28 cellular contexts compared by ENCODE assay signal in the genomic region with DNA sequence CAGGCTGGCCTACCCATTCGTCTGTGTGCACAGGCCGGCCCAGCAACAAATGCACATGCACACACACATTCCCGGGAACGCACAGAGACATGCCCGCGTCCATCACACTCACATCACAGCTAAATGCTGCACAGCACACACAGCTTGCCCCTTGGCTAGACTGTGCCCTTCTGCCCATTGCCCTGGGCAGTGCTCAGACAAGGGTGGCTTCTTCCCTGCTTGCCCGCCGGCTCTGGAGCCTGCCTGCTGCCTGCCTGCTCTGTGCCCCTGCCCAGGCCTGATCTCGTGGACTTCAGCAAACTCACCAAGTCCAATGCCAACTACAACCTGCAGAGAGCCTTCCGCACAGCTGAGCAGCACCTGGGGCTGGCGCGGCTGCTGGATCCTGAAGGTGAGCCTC.
"Had no signal": no experiment of that assay in that cellular context is flagged by ENCODE, and none has a peak within 500 bp of the region (broad histone marks: within the 10 kb centered on the region; RNA-seq: fewer than 3 reads in every experiment).

No MANE protein-coding gene starts in this region.

- H3K4me1 Mint-ChIP-seq: activated CD4-positive, alpha-beta T cell treated with anti-CD3 and anti-CD28 coated beads for 36 hours; activated CD4-positive, alpha-beta T cell treated with anti-CD3 and anti-CD28 coated beads, Interleukin-2, amount 10 ng/mL, durations not matched to agents 24 days and 14 days; activated CD8-positive, alpha-beta memory T cell treated with anti-CD3 and anti-CD28 coated beads, Interleukin-2, amount 10 ng/mL, durations not matched to agents 7 days and 5 days; activated naive CD4-positive, alpha-beta T cell treated with anti-CD3 and anti-CD28 coated beads, Interleukin-2, amount 50 U/mL, for 24 hours; activated naive CD8-positive, alpha-beta T cell treated with anti-CD3 and anti-CD28 coated beads for 36 hours; central memory CD8-positive, alpha-beta T cell; endodermal cell had no signal

- H3K36me3 Mint-ChIP-seq: activated CD4-positive, alpha-beta memory T cell treated with anti-CD3 and anti-CD28 coated beads for 36 hours; activated CD8-positive, alpha-beta memory T cell treated with anti-CD3 and anti-CD28 coated beads, Interleukin-2, amount 10 ng/mL, durations not matched to agents 7 days and 5 days had no signal

- ATAC-seq: activated CD4-positive, alpha-beta T cell treated with anti-CD3 and anti-CD28 coated beads for 36 hours; activated CD8-positive, alpha-beta memory T cell treated with anti-CD3 and anti-CD28 coated beads, Interleukin-2, amount 10 ng/mL, durations not matched to agents 7 days and 5 days; activated CD8-positive, alpha-beta T cell treated with anti-CD3 and anti-CD28 coated beads, Interleukin-2, amount 10 ng/mL, durations not matched to agents 7 days and 5 days; esophagus mucosa had no signal

- H3K4me3 Mint-ChIP-seq: activated CD4-positive, alpha-beta memory T cell treated with anti-CD3 and anti-CD28 coated beads for 36 hours; activated CD4-positive, alpha-beta T cell treated with anti-CD3 and anti-CD28 coated beads for 36 hours; activated CD4-positive, alpha-beta T cell treated with anti-CD3 and anti-CD28 coated beads, Interleukin-2, amount 10 ng/mL, durations not matched to agents 24 days and 14 days; activated CD8-positive, alpha-beta memory T cell treated with anti-CD3 and anti-CD28 coated beads, Interleukin-2, amount 10 ng/mL, durations not matched to agents 7 days and 5 days; activated CD8-positive, alpha-beta T cell treated with anti-CD3 and anti-CD28 coated beads, Interleukin-2, amount 10 ng/mL, durations not matched to agents 7 days and 5 days; activated naive CD4-positive, alpha-beta T cell treated with anti-CD3 and anti-CD28 coated beads for 36 hours; activated naive CD4-positive, alpha-beta T cell treated with anti-CD3 and anti-CD28 coated beads, Interleukin-2, amount 50 U/mL, for 24 hours; activated naive CD8-positive, alpha-beta T cell treated with anti-CD3 and anti-CD28 coated beads for 36 hours; activated T-helper 1 cell treated with anti-CD3 and anti-CD28 coated beads, Interleukin-12 subunit alpha, Interleukin-12 subunit beta, Interleukin-2, Interleukin-4 antibody, amounts not matched to agents 30 ng/mL and 10 ng/mL and 1 ng/mL, durations not matched to agents 14 hours and 24 hours and 36 hours; central memory CD8-positive, alpha-beta T cell; dendritic cell treated with granulocyte-macrophage colony-stimulating factor and Interleukin-4, amounts not matched to agents 40 ng/mL and 50 ng/mL, for 4 days; endodermal cell had no signal

- H3K36me3 ChIP-seq: brain microvascular endothelial cell had no signal

- H3K27ac ChIP-seq: brain microvascular endothelial cell, coronary artery, dorsolateral prefrontal cortex had no signal

- H3K9me3 Mint-ChIP-seq: activated CD4-positive, alpha-beta memory T cell treated with anti-CD3 and anti-CD28 coated beads for 36 hours; activated CD4-positive, alpha-beta T cell treated with anti-CD3 and anti-CD28 coated beads, Interleukin-2, amount 10 ng/mL, durations not matched to agents 24 days and 14 days; activated naive CD4-positive, alpha-beta T cell treated with anti-CD3 and anti-CD28 coated beads for 36 hours; activated naive CD4-positive, alpha-beta T cell treated with anti-CD3 and anti-CD28 coated beads, Interleukin-2, amount 50 U/mL, for 24 hours; activated naive CD8-positive, alpha-beta T cell treated with anti-CD3 and anti-CD28 coated beads for 36 hours; activated T-helper 1 cell treated with anti-CD3 and anti-CD28 coated beads, Interleukin-12 subunit alpha, Interleukin-12 subunit beta, Interleukin-2, Interleukin-4 antibody, amounts not matched to agents 30 ng/mL and 10 ng/mL and 1 ng/mL, durations not matched to agents 14 hours and 24 hours and 36 hours; activated T-helper 2 cell treated with anti-CD3 and anti-CD28 coated beads, Interferon-gamma antibody, Interleukin-2, Interleukin-4, amounts not matched to agents 10 μg/mL and 5 μg/mL and 100 μg/mL, durations not matched to agents 14 hours and 24 hours and 36 hours; central memory CD8-positive, alpha-beta T cell; dendritic cell treated with granulocyte-macrophage colony-stimulating factor and Interleukin-4, amounts not matched to agents 40 ng/mL and 50 ng/mL, for 4 days had no signal

- H3K27me3 ChIP-seq: dorsolateral prefrontal cortex had no signal

- H3K27ac Mint-ChIP-seq: activated CD4-positive, alpha-beta memory T cell treated with anti-CD3 and anti-CD28 coated beads for 36 hours; activated CD4-positive, alpha-beta T cell treated with anti-CD3 and anti-CD28 coated beads for 36 hours; activated CD4-positive, alpha-beta T cell treated with anti-CD3 and anti-CD28 coated beads, Interleukin-2, amount 10 ng/mL, durations not matched to agents 24 days and 14 days; activated CD8-positive, alpha-beta memory T cell treated with anti-CD3 and anti-CD28 coated beads, Interleukin-2, amount 10 ng/mL, durations not matched to agents 7 days and 5 days; activated CD8-positive, alpha-beta T cell treated with anti-CD3 and anti-CD28 coated beads, Interleukin-2, amount 10 ng/mL, durations not matched to agents 7 days and 5 days; activated naive CD4-positive, alpha-beta T cell treated with anti-CD3 and anti-CD28 coated beads for 36 hours; activated naive CD4-positive, alpha-beta T cell treated with anti-CD3 and anti-CD28 coated beads, Interleukin-2, amount 50 U/mL, for 24 hours; activated naive CD8-positive, alpha-beta T cell treated with anti-CD3 and anti-CD28 coated beads for 36 hours; activated T-helper 1 cell treated with anti-CD3 and anti-CD28 coated beads, Interleukin-12 subunit alpha, Interleukin-12 subunit beta, Interleukin-2, Interleukin-4 antibody, amounts not matched to agents 30 ng/mL and 10 ng/mL and 1 ng/mL, durations not matched to agents 14 hours and 24 hours and 36 hours; activated T-helper 2 cell treated with anti-CD3 and anti-CD28 coated beads, Interferon-gamma antibody, Interleukin-2, Interleukin-4, amounts not matched to agents 10 μg/mL and 5 μg/mL and 100 μg/mL, durations not matched to agents 14 hours and 24 hours and 36 hours; dendritic cell treated with granulocyte-macrophage colony-stimulating factor and Interleukin-4, amounts not matched to agents 40 ng/mL and 50 ng/mL, for 4 days; endodermal cell had no signal

- H3K27me3 Mint-ChIP-seq: activated CD4-positive, alpha-beta T cell treated with anti-CD3 and anti-CD28 coated beads for 36 hours; activated naive CD4-positive, alpha-beta T cell treated with anti-CD3 and anti-CD28 coated beads, Interleukin-2, amount 50 U/mL, for 24 hours had no signal

- H3K4me3 ChIP-seq: coronary artery, dorsolateral prefrontal cortex had no signal

- DNase-seq: activated CD4-positive, alpha-beta memory T cell treated with anti-CD3 and anti-CD28 coated beads for 36 hours; activated CD4-positive, alpha-beta T cell treated with anti-CD3 and anti-CD28 coated beads for 36 hours; activated CD4-positive, alpha-beta T cell treated with anti-CD3 and anti-CD28 coated beads, Interleukin-2, amount 10 ng/mL, durations not matched to agents 24 days and 14 days; activated CD4-positive, CD25-positive, alpha-beta regulatory T cell; activated CD4-positive, CD25-positive, alpha-beta regulatory T cell treated with anti-CD3 and anti-CD28 coated beads, Interleukin-2, amount 50 U/mL, for 72 hours; activated CD8-positive, alpha-beta memory T cell treated with anti-CD3 and anti-CD28 coated beads, Interleukin-2, amount 10 ng/mL, durations not matched to agents 7 days and 5 days; activated CD8-positive, alpha-beta memory T cell treated with anti-CD3 and anti-CD28 coated beads, Interleukin-2, amount 50 U/mL, for 4 hours; activated CD8-positive, alpha-beta T cell treated with anti-CD3 and anti-CD28 coated beads, Interleukin-2, amount 10 ng/mL, durations not matched to agents 7 days and 5 days; activated effector memory CD4-positive, alpha-beta T cell treated with anti-CD3 and anti-CD28 coated beads, Interleukin-2, amount 50 U/mL, for 16 hours; activated naive CD4-positive, alpha-beta T cell treated with anti-CD3 and anti-CD28 coated beads for 36 hours; activated naive CD8-positive, alpha-beta T cell treated with anti-CD3 and anti-CD28 coated beads for 36 hours; activated T-cell treated with anti-CD3 and anti-CD28 coated beads, Interleukin-2, amount 50 U/mL, for 1 hour; activated T-cell treated with anti-CD3 and anti-CD28 coated beads, Interleukin-2, amount 50 U/mL, for 48 hours; amniotic stem cell; anterior cingulate cortex; brain microvascular endothelial cell; dorsolateral prefrontal cortex; effector memory CD4-positive, alpha-beta T cell; endodermal cell; foreskin fibroblast; T-helper 2 cell had no signal
